1 cellular context compared by ENCODE assay signal in genomic region chr3:52536369-52537164, GRCh38.
TF ChIP-seq lines count a peak whose summit lies in the region.

Gene UQCC5 (plus strand): TSS chr3:52536605. CDS start chr3:52536756, 151 bp downstream.

TF ChIP-seq in HepG2, 621 proteins besides CTCF, POLR2A, EP300 and RAD21 (continued from another document):
- TF ChIP-seq ZC3H4 (CRISPR knock-in tag; IDR thresholded peaks at IDR 0.05; ENCODE audit: borderline replicate concordance): peak; percentile 51; the same call in 1 of the 2 replicates
- TF ChIP-seq ZBTB40 (IDR thresholded peaks at IDR 0.05): no peak
- TF ChIP-seq ZBTB40 (CRISPR knock-in tag; IDR thresholded peaks at IDR 0.05): peak; percentile 61
- TF ChIP-seq TCF7 (IDR thresholded peaks at IDR 0.05; ENCODE audit: low read depth): no peak
- TF ChIP-seq DR1 (CRISPR knock-in tag; IDR thresholded peaks at IDR 0.05): peak; percentile 96
- TF ChIP-seq ZNF841 (CRISPR knock-in tag; IDR thresholded peaks at IDR 0.05; ENCODE audit: borderline replicate concordance): no peak
- TF ChIP-seq ZNF33A (CRISPR knock-in tag; IDR thresholded peaks at IDR 0.05; ENCODE audit: borderline replicate concordance): no peak
- TF ChIP-seq FOXC1 (CRISPR knock-in tag; IDR thresholded peaks at IDR 0.05; ENCODE audit: borderline replicate concordance): peak; percentile 31; the same call in 1 of the 2 replicates
- no peak for TF ChIP-seq SP1 (IDR thresholded peaks at IDR 0.05)
- TF ChIP-seq SP1 (CRISPR knock-in tag; IDR thresholded peaks at IDR 0.05): peak; percentile 68
- TF ChIP-seq BCL6 (CRISPR knock-in tag; IDR thresholded peaks at IDR 0.05): no peak; the same call in 1 of the 2 replicates
- peak; percentile 73; the same call in 1 of the 2 replicates for TF ChIP-seq ZBED4 (CRISPR knock-in tag; IDR thresholded peaks at IDR 0.05; ENCODE audit: borderline replicate concordance)
- no peak; the same call in 1 of the 2 replicates for TF ChIP-seq STAG1 (CRISPR knock-in tag; IDR thresholded peaks at IDR 0.05)
- peak in 1 of 2 experiments; percentile 94; a peak in 2 of 4 replicates for TF ChIP-seq KLF16 (CRISPR knock-in tag; IDR thresholded peaks at IDR 0.05)
- TF ChIP-seq ZNF124 (CRISPR knock-in tag; IDR thresholded peaks at IDR 0.05): no peak; the same call in none of the 2 replicates
- TF ChIP-seq SMARCC2 (IDR thresholded peaks at IDR 0.05): no peak
- no peak for TF ChIP-seq BCLAF1 (IDR thresholded peaks at IDR 0.05)
- TF ChIP-seq ZNF530 (CRISPR knock-in tag; IDR thresholded peaks at IDR 0.05; ENCODE audit: low read depth): no peak
- no peak for TF ChIP-seq GABPA (IDR thresholded peaks at IDR 0.05; ENCODE audit: low read depth, low read length)
- peak; percentile 78 for TF ChIP-seq GABPA (CRISPR knock-in tag; IDR thresholded peaks at IDR 0.05; ENCODE audit: low read depth)
- peak; percentile 78 for TF ChIP-seq ASH2L (IDR thresholded peaks at IDR 0.05; ENCODE audit: insufficient read length, low read depth, low read length)
- TF ChIP-seq ZNF562 (CRISPR knock-in tag; IDR thresholded peaks at IDR 0.05; ENCODE audit: borderline replicate concordance): no peak
- peak; percentile 71; the same call in 1 of the 2 replicates for TF ChIP-seq TP53 (CRISPR knock-in tag; conservative IDR thresholded peaks at IDR 0.05)
- TF ChIP-seq ATF4 (CRISPR knock-in tag; IDR thresholded peaks at IDR 0.05): peak in 1 of 2 experiments; percentile 34; a peak in 1 of 4 replicates
- TF ChIP-seq SATB2 (CRISPR knock-in tag; IDR thresholded peaks at IDR 0.05): peak; percentile 63; the same call in 1 of the 2 replicates
- TF ChIP-seq FOXO4 (CRISPR knock-in tag; conservative IDR thresholded peaks at IDR 0.05): no peak
- no peak for TF ChIP-seq ZNF703 (CRISPR knock-in tag; IDR thresholded peaks at IDR 0.05; ENCODE audit: borderline replicate concordance)
